Comparison of ENCODE assay signal across 12 cellular contexts in genomic region chr16:72769876-72770275, GRCh38.
DNase-seq lines count a peak whose midpoint lies in the region; TF ChIP-seq lines count a peak whose summit lies in the region.
"Had no signal": no experiment of that assay in that cellular context is flagged by ENCODE, and none has a peak within 500 bp of the region (broad histone marks: within the 10 kb centered on the region; RNA-seq: fewer than 3 reads in every experiment).

No MANE protein-coding gene starts in this region.

- no peak overlapping the region for H3K4me3 ChIP-seq in epithelial cell of esophagus (ENCODE audit: low read length)
- H3K4me3 ChIP-seq: GM12878, HAP-1 had no signal

- TF ChIP-seq CTCF in epithelial cell of esophagus (IDR thresholded peaks at IDR 0.05; ENCODE audit: insufficient read depth, low read depth, low read length, missing control alignments) (no peak), GM20000 (IDR thresholded peaks at IDR 0.05; ENCODE audit: extremely low read depth, missing control alignments) (no peak)

- no peak overlapping the region for H3K4me3 Mint-ChIP-seq in activated CD4-positive, alpha-beta memory T cell treated with anti-CD3 and anti-CD28 coated beads, Interleukin-2, amount 10 ng/mL, durations not matched to agents 7 days and 5 days
- H3K4me3 Mint-ChIP-seq: CD4-positive, alpha-beta memory T cell had no signal

- POLR2A ChIA-PET in activated CD4-positive, alpha-beta memory T cell treated with anti-CD3 and anti-CD28 coated beads, Interleukin-2, amount 10 ng/mL, durations not matched to agents 7 days and 5 days (lab: Charles Lee), result no interaction called here

- no peaks in the 10 kb centered on the region for H3K4me1 Mint-ChIP-seq in activated CD4-positive, alpha-beta memory T cell treated with anti-CD3 and anti-CD28 coated beads, Interleukin-2, amount 10 ng/mL, durations not matched to agents 7 days and 5 days
- H3K4me1 Mint-ChIP-seq: CD4-positive, alpha-beta memory T cell had no signal

- CTCF ChIA-PET in activated CD4-positive, alpha-beta memory T cell treated with anti-CD3 and anti-CD28 coated beads, Interleukin-2, amount 10 ng/mL, durations not matched to agents 7 days and 5 days (lab: Charles Lee), result no interaction called here

- no peak overlapping the region for H3K27ac Mint-ChIP-seq in activated CD4-positive, alpha-beta memory T cell treated with anti-CD3 and anti-CD28 coated beads, Interleukin-2, amount 10 ng/mL, durations not matched to agents 7 days and 5 days
- H3K27ac Mint-ChIP-seq: CD4-positive, alpha-beta memory T cell had no signal

- peaks cover 3% of the 10 kb centered on the region for H3K9me3 Mint-ChIP-seq in activated CD4-positive, alpha-beta memory T cell treated with anti-CD3 and anti-CD28 coated beads, Interleukin-2, amount 10 ng/mL, durations not matched to agents 7 days and 5 days

- H3K27me3 Mint-ChIP-seq in activated CD4-positive, alpha-beta memory T cell treated with anti-CD3 and anti-CD28 coated beads, Interleukin-2, amount 10 ng/mL, durations not matched to agents 7 days and 5 days, result no peaks in the 10 kb centered on the region
- H3K27me3 Mint-ChIP-seq: CD4-positive, alpha-beta memory T cell had no signal

- DNase-seq in ELR (ENCODE audit: low read depth), result peak; percentile 43
- DNase-seq in LHCN-M2 (ENCODE audit: low read depth), result peak; percentile 12
- peak; percentile 8 for DNase-seq in epithelial cell of esophagus (ENCODE audit: low read depth)
- DNase-seq in iris pigment epithelial cell (ENCODE audit: low read depth), result peak; percentile 28
- no peak for DNase-seq in NCI-H748 (lab: John Stamatoyannopoulos, UW; ENCODE audit: unreplicated experiment)
- no peak for DNase-seq in activated CD4-positive, alpha-beta memory T cell treated with anti-CD3 and anti-CD28 coated beads, Interleukin-2, amount 10 ng/mL, durations not matched to agents 7 days and 5 days
- DNase-seq in GM20000 (ENCODE audit: low spot score), result no peak
- DNase-seq: BE2C; CD4-positive, alpha-beta memory T cell; DMS79 had no signal

- H3K36me3 Mint-ChIP-seq in activated CD4-positive, alpha-beta memory T cell treated with anti-CD3 and anti-CD28 coated beads, Interleukin-2, amount 10 ng/mL, durations not matched to agents 7 days and 5 days (ENCODE audit: low read depth), result no peaks in the 10 kb centered on the region

Comparison
In these comparisons a context has a peak if more than half of its experiments do, and no peak if none do; other contexts are left out.
1. DNase-seq: peak in ELR (single experiment), LHCN-M2 (single experiment), epithelial cell of esophagus (single experiment) and iris pigment epithelial cell (single experiment); none in NCI-H748 (single experiment), activated CD4-positive, alpha-beta memory T cell treated with anti-CD3 and anti-CD28 coated beads, Interleukin-2, amount 10 ng/mL, durations not matched to agents 7 days and 5 days (single experiment) and GM20000 (single experiment).